ENCODE assay signal across 1 cellular context in the genomic region with DNA sequence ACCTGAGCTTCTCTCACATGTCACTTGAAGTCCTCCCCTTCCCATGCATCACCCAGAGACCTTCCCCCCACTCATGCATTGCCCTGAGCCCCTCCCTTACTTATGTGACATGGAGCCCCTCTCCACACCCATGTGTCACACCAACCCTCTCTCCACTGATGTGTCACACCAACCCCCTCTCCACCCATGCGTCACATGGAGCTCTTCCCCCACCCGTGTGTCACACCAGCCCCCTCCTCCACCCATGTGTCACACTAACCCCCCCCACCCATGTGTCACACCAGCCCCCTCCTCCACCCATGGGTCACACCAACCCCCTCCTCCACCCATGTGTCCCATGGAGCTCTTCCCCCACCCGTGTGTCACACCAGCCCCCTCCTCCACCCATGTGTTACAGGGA.
TF ChIP-seq lines count a peak whose summit lies in the region.

No MANE protein-coding gene starts in this region.

TF ChIP-seq in WTC11, 78 proteins besides CTCF, POLR2A, EP300 and RAD21 (continued from another document):
- TF ChIP-seq PRDM15 (CRISPR knock-in tag; IDR thresholded peaks at IDR 0.05) (no peak), AR (CRISPR knock-in tag; IDR thresholded peaks at IDR 0.05) (no peak), AFF4 (CRISPR knock-in tag; IDR thresholded peaks at IDR 0.05; ENCODE audit: borderline replicate concordance) (no peak), CREM (CRISPR knock-in tag; IDR thresholded peaks at IDR 0.05) (no peak), NFATC4 (CRISPR knock-in tag; IDR thresholded peaks at IDR 0.05) (no peak), TEAD1 (CRISPR knock-in tag; IDR thresholded peaks at IDR 0.05) (no peak), HMGA2 (CRISPR knock-in tag; IDR thresholded peaks at IDR 0.05) (no peak), NFYB (CRISPR knock-in tag; conservative IDR thresholded peaks at IDR 0.05; ENCODE audit: low read depth) (no peak), ZNF121 (CRISPR knock-in tag; IDR thresholded peaks at IDR 0.05) (no peak), KAT7 (CRISPR knock-in tag; IDR thresholded peaks at IDR 0.05; ENCODE audit: borderline replicate concordance) (no peak)
- TF ChIP-seq, protein P1, sequence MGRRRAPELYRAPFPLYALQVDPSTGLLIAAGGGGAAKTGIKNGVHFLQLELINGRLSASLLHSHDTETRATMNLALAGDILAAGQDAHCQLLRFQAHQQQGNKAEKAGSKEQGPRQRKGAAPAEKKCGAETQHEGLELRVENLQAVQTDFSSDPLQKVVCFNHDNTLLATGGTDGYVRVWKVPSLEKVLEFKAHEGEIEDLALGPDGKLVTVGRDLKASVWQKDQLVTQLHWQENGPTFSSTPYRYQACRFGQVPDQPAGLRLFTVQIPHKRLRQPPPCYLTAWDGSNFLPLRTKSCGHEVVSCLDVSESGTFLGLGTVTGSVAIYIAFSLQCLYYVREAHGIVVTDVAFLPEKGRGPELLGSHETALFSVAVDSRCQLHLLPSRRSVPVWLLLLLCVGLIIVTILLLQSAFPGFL (CRISPR knock-in tag; IDR thresholded peaks at IDR 0.05; ENCODE audit: borderline replicate concordance): no peak
